1 cellular context compared by ENCODE assay signal in the genomic region with DNA sequence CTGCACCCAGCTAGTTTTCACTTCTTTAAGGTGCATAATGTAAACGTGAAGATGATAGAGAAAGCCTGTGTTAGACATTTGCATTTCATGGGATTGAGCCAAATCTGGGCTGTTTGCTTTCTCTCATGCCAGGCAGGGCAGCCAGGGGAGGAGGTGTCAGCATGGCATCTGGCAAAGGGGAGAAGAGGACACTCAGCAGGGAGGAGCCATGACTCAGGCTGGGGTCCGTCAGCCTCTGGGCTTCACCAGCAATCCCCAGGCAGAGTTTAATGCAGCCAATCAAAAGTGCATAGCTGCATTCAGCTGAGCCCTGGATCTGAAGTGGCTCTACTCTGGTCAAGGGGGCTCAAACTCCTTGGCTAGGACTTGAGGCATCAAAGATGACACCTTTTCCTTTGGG.
TF ChIP-seq lines count a peak whose summit lies in the region.

No MANE protein-coding gene starts in this region.

TF ChIP-seq in IMR-90, 13 proteins besides CTCF, POLR2A, EP300 and RAD21:
- TF ChIP-seq RFX5 (IDR thresholded peaks at IDR 0.05; ENCODE audit: low read depth, low read length) (no peak), MAZ (IDR thresholded peaks at IDR 0.05; ENCODE audit: borderline replicate concordance, low read depth, low read length) (no peak), FOS (IDR thresholded peaks at IDR 0.05; ENCODE audit: low read depth, low read length) (no peak), SMC3 (IDR thresholded peaks at IDR 0.05; ENCODE audit: low read depth, low read length) (no peak), NFE2L2 (IDR thresholded peaks at IDR 0.05; ENCODE audit: low read depth, low read length) (no peak), CEBPB (IDR thresholded peaks at IDR 0.05; ENCODE audit: low read depth, low read length) (no peak), RCOR1 (IDR thresholded peaks at IDR 0.05; ENCODE audit: insufficient replicate concordance, low read length) (no peak), MAFK (IDR thresholded peaks at IDR 0.05; ENCODE audit: low read depth, low read length) (no peak), BHLHE40 (IDR thresholded peaks at IDR 0.05; ENCODE audit: low read depth, low read length) (no peak)
- TF ChIP-seq, protein P1, sequence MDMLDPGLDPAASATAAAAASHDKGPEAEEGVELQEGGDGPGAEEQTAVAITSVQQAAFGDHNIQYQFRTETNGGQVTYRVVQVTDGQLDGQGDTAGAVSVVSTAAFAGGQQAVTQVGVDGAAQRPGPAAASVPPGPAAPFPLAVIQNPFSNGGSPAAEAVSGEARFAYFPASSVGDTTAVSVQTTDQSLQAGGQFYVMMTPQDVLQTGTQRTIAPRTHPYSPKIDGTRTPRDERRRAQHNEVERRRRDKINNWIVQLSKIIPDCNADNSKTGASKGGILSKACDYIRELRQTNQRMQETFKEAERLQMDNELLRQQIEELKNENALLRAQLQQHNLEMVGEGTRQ (IDR thresholded peaks at IDR 0.05; ENCODE audit: low read depth, low read length): no peak
